In genomic region chr4:143517764-143518163, GRCh38 we compare ENCODE assay signal across 17 cellular contexts.
"Had no signal": no experiment of that assay in that cellular context is flagged by ENCODE, and none has a peak within 500 bp of the region (broad histone marks: within the 10 kb centered on the region; RNA-seq: fewer than 3 reads in every experiment).

No MANE protein-coding gene starts in this region.

- H3K27ac ChIP-seq: cardiac muscle cell, neutrophil, parathyroid adenoma, thoracic aorta, uterus had no signal

- H3K4me3 ChIP-seq: cardiac muscle cell, gastrocnemius medialis, heart right ventricle, thoracic aorta, uterus had no signal

- H3K27me3 Mint-ChIP-seq: activated CD4-positive, alpha-beta memory T cell treated with anti-CD3 and anti-CD28 coated beads, Interleukin-2, amount 10 ng/mL, durations not matched to agents 7 days and 5 days; T-helper 17 cell had no signal

- ATAC-seq: activated T-cell treated with anti-CD3 and anti-CD28 coated beads, Interleukin-2, amount 50 U/mL, for 72 hours; gastrocnemius medialis; heart right ventricle; left colon; T-helper 17 cell had no signal

- DNase-seq: activated CD4-positive, alpha-beta memory T cell treated with anti-CD3 and anti-CD28 coated beads, Interleukin-2, amount 10 ng/mL, durations not matched to agents 7 days and 5 days; activated CD4-positive, alpha-beta T cell treated with anti-CD3 and anti-CD28 coated beads for 4 hours; activated CD8-positive, alpha-beta memory T cell treated with anti-CD3 and anti-CD28 coated beads, Interleukin-2, amount 50 U/mL, for 4 hours; activated gamma-delta T cell treated with Interleukin-2 at 50 U/mL for 16 hours; activated T-cell treated with anti-CD3 and anti-CD28 coated beads, Interleukin-2, amount 50 U/mL, for 72 hours; dorsolateral prefrontal cortex; gastrocnemius medialis; heart right ventricle; left colon; stimulated activated CD4-positive, alpha-beta T cell treated with anti-CD3 and anti-CD28 coated beads, Interleukin-1b, Interleukin-23, amount 100 ng/mL, for 48 hours; T-helper 17 cell; uterus had no signal

- H3K27me3 ChIP-seq: cardiac muscle cell, dorsolateral prefrontal cortex, gastrocnemius medialis, heart right ventricle, neutrophil, uterus had no signal

- H3K36me3 ChIP-seq: uterus had no signal

- H3K27ac Mint-ChIP-seq: activated CD4-positive, alpha-beta memory T cell treated with anti-CD3 and anti-CD28 coated beads, Interleukin-2, amount 10 ng/mL, durations not matched to agents 7 days and 5 days; T-helper 17 cell had no signal

- H3K9me3 ChIP-seq: gastrocnemius medialis, heart right ventricle, neutrophil, thoracic aorta, uterus had no signal

- H3K4me3 Mint-ChIP-seq: activated CD4-positive, alpha-beta memory T cell treated with anti-CD3 and anti-CD28 coated beads, Interleukin-2, amount 10 ng/mL, durations not matched to agents 7 days and 5 days had no signal

- FAIRE-seq: astrocyte had no signal

- H3K9me3 Mint-ChIP-seq: activated CD4-positive, alpha-beta memory T cell treated with anti-CD3 and anti-CD28 coated beads, Interleukin-2, amount 10 ng/mL, durations not matched to agents 7 days and 5 days; activated T-cell treated with anti-CD3 and anti-CD28 coated beads, Interleukin-2, amount 50 U/mL, for 72 hours had no signal
